In genomic region chr2:195657634-195658540, GRCh38 we compare ENCODE assay signal across 8 cellular contexts. TPM values are rescaled to one million over a fixed set of nuclear protein-coding genes. Genes with fewer than 3 reads are reported as not detected.
DNase-seq lines count a peak whose midpoint lies in the region; ATAC-seq and TF ChIP-seq lines count a peak whose summit lies in the region.

No MANE protein-coding gene starts in this region.

- ATAC-seq in GM19023 (IDR thresholded peaks at IDR 0.05; ENCODE audit: unreplicated experiment) = peak; percentile 30
- ATAC-seq in HG03280 (IDR thresholded peaks at IDR 0.05; ENCODE audit: unreplicated experiment) = peak; percentile 23
- peak; percentile 38 for ATAC-seq in activated CD8-positive, alpha-beta memory T cell treated with anti-CD3 and anti-CD28 coated beads, Interleukin-2, amount 10 ng/mL, durations not matched to agents 7 days and 5 days

- DNase-seq in AG09319 (ENCODE audit: extremely low read depth, low read depth) (peak; percentile 52), NOMO-1 treated with DMSO at 0.1 percent for 48 hours (lab: John Stamatoyannopoulos, UW; ENCODE audit: unreplicated experiment) (peak; percentile 82), endothelial cell (ENCODE audit: low spot score) (peak; percentile 46)
- peak; percentile 89 for DNase-seq in activated CD8-positive, alpha-beta memory T cell treated with anti-CD3 and anti-CD28 coated beads, Interleukin-2, amount 10 ng/mL, durations not matched to agents 7 days and 5 days
- peak; percentile 27 to 39 for DNase-seq in stimulated activated CD8-positive, alpha-beta memory T cell treated with anti-CD3 and anti-CD28 coated beads, Interleukin-2, amount 100 ng/mL, for 1 hour (ENCODE audit: low read depth in 2 of 2)

- CTCF ChIA-PET in activated CD8-positive, alpha-beta memory T cell treated with anti-CD3 and anti-CD28 coated beads, Interleukin-2, amount 10 ng/mL, durations not matched to agents 7 days and 5 days (lab: Charles Lee) = interaction anchor here (0.8 to 3.0 kb wide), 6 partner anchors 15 to 127 kb away, joined by 3 to 27 read pairs (median 8); no protein-coding TSS in a partner anchor

- H3K9me3 ChIP-seq in mononuclear cell (ENCODE audit: low read depth, low read length) = no peaks in the 10 kb centered on the region

- peak overlapping the region; percentile 82 for H3K4me3 ChIP-seq in mononuclear cell (ENCODE audit: low read length)

- TF ChIP-seq CTCF in AG09319 (IDR thresholded peaks at IDR 0.05; ENCODE audit: low read depth, low read length) (no peak), endothelial cell (IDR thresholded peaks at IDR 0.05; ENCODE audit: unreplicated experiment) (no peak)

- peaks cover 28% of the 10 kb centered on the region for H3K36me3 Mint-ChIP-seq in activated CD8-positive, alpha-beta memory T cell treated with anti-CD3 and anti-CD28 coated beads, Interleukin-2, amount 10 ng/mL, durations not matched to agents 7 days and 5 days
- peaks cover 10% of the 10 kb centered on the region for H3K36me3 Mint-ChIP-seq in endothelial cell (ENCODE audit: low read depth, unreplicated experiment)

- H3K27ac Mint-ChIP-seq in activated CD8-positive, alpha-beta memory T cell treated with anti-CD3 and anti-CD28 coated beads, Interleukin-2, amount 10 ng/mL, durations not matched to agents 7 days and 5 days = peak overlapping the region; percentile 99
- peak overlapping the region; percentile 91 for H3K27ac Mint-ChIP-seq in endothelial cell (ENCODE audit: unreplicated experiment)

- peaks cover 25% of the 10 kb centered on the region for H3K4me1 Mint-ChIP-seq in activated CD8-positive, alpha-beta memory T cell treated with anti-CD3 and anti-CD28 coated beads, Interleukin-2, amount 10 ng/mL, durations not matched to agents 7 days and 5 days
- peaks cover 19% of the 10 kb centered on the region for H3K4me1 Mint-ChIP-seq in endothelial cell (ENCODE audit: unreplicated experiment)

- peak overlapping the region; percentile 86 for H3K4me3 Mint-ChIP-seq in activated CD8-positive, alpha-beta memory T cell treated with anti-CD3 and anti-CD28 coated beads, Interleukin-2, amount 10 ng/mL, durations not matched to agents 7 days and 5 days
- peak overlapping the region; percentile 95 for H3K4me3 Mint-ChIP-seq in endothelial cell (ENCODE audit: unreplicated experiment)

- no peaks in the 10 kb centered on the region for H3K9me3 Mint-ChIP-seq in activated CD8-positive, alpha-beta memory T cell treated with anti-CD3 and anti-CD28 coated beads, Interleukin-2, amount 10 ng/mL, durations not matched to agents 7 days and 5 days (ENCODE audit: low read depth)
- H3K9me3 Mint-ChIP-seq in endothelial cell (ENCODE audit: unreplicated experiment) = no peaks in the 10 kb centered on the region

- H3K4me1 ChIP-seq in mononuclear cell (ENCODE audit: insufficient read depth, low read length) = peaks cover 35% of the 10 kb centered on the region

- no peaks in the 10 kb centered on the region for H3K27me3 Mint-ChIP-seq in activated CD8-positive, alpha-beta memory T cell treated with anti-CD3 and anti-CD28 coated beads, Interleukin-2, amount 10 ng/mL, durations not matched to agents 7 days and 5 days
- peaks cover 9% of the 10 kb centered on the region for H3K27me3 Mint-ChIP-seq in endothelial cell (ENCODE audit: unreplicated experiment)

- H3K27me3 ChIP-seq in mononuclear cell (ENCODE audit: insufficient read depth, low read length) = no peaks in the 10 kb centered on the region

RNA-seq across cellular contexts. Expression of gene SLC39A10, which starts 0.9 kb away (rescaled TPM):
- 10 to 100 TPM; 29.4 to 40.3 TPM for total RNA-seq in activated CD8-positive, alpha-beta memory T cell treated with anti-CD3 and anti-CD28 coated beads, Interleukin-2, amount 10 ng/mL, durations not matched to agents 7 days and 5 days
- total RNA-seq in endothelial cell (ENCODE audit: unreplicated experiment) (62.0 TPM), mononuclear cell (52.7 TPM)

Comparison
In these comparisons a context has a peak if more than half of its experiments do, and no peak if none do; other contexts are left out.
1. Peak in every context shown above with its lines: DNase-seq, ATAC-seq and H3K4me3 ChIP-seq.
2. DNase-seq: peak in every context shown above with its lines; median percentile 89 in activated CD8-positive, alpha-beta memory T cell treated with anti-CD3 and anti-CD28 coated beads, Interleukin-2, amount 10 ng/mL, durations not matched to agents 7 days and 5 days; 82 in NOMO-1 treated with DMSO at 0.1 percent for 48 hours; 52 in AG09319; 46 in endothelial cell; 33 in stimulated activated CD8-positive, alpha-beta memory T cell treated with anti-CD3 and anti-CD28 coated beads, Interleukin-2, amount 100 ng/mL, for 1 hour.